Comparison of ENCODE assay signal across 1 cellular context in the genomic region with DNA sequence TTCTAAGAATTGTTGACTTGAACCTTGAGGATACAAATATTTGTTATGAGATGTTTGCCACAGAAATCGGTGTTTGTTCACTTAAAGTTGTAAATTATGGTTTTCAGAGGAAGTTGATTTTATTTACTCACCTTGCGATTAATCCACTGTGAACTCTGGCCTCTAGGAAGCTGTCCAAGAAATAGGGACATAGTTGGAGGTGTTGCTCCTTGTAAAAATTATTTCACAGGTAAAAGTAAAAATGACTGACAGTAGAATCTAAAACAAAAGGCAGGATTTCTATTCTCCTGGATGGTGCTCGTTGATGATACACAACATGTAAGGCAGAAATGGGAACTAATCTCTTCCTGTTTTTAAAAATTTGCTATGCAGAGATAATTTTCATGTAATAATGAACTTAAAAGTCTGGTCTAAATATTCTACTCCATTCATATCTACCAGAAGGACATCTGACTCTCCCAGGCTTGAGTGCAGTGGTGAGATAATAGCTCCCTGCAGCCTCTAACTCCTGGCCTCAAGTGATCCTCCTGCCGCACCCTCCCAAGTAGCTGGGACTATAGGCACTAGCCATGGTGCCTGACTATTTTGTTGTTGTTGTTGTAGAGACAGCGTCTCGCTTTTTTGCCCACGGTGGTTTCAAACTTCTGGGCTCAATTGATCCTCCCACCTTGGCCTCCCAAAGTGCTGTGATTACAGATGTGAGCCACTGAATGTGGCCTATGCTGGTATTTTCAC.
TF ChIP-seq lines count a peak whose summit lies in the region.

No MANE protein-coding gene starts in this region.

TF ChIP-seq in K562, 482 proteins besides CTCF, POLR2A, EP300 and RAD21 (continued from another document and continues in another):
- TF ChIP-seq, protein P1, sequence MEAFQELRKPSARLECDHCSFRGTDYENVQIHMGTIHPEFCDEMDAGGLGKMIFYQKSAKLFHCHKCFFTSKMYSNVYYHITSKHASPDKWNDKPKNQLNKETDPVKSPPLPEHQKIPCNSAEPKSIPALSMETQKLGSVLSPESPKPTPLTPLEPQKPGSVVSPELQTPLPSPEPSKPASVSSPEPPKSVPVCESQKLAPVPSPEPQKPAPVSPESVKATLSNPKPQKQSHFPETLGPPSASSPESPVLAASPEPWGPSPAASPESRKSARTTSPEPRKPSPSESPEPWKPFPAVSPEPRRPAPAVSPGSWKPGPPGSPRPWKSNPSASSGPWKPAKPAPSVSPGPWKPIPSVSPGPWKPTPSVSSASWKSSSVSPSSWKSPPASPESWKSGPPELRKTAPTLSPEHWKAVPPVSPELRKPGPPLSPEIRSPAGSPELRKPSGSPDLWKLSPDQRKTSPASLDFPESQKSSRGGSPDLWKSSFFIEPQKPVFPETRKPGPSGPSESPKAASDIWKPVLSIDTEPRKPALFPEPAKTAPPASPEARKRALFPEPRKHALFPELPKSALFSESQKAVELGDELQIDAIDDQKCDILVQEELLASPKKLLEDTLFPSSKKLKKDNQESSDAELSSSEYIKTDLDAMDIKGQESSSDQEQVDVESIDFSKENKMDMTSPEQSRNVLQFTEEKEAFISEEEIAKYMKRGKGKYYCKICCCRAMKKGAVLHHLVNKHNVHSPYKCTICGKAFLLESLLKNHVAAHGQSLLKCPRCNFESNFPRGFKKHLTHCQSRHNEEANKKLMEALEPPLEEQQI (IDR thresholded peaks at IDR 0.05): peak; percentile 94
- TF ChIP-seq PML (IDR thresholded peaks at IDR 0.05; ENCODE audit: low read length) (peak; percentile 80), GATAD2B (IDR thresholded peaks at IDR 0.05; ENCODE audit: borderline replicate concordance) (peak; percentile 50; the same call in 1 of the 2 replicates), ARNT (IDR thresholded peaks at IDR 0.05) (0 out of 4 replicates have a peak, but pooled peaks of 1 of the 2 experiments have one; percentile 60), DPF2 (IDR thresholded peaks at IDR 0.05) (peak; percentile 85), SMAD4 (CRISPR knock-in tag; conservative IDR thresholded peaks at IDR 0.05) (peak; percentile 79), PPARD (CRISPR knock-in tag; IDR thresholded peaks at IDR 0.05) (no peak), GABPB1 (CRISPR knock-in tag; IDR thresholded peaks at IDR 0.05) (0 out of 2 replicates have a peak, but pooled peaks have one; percentile 13), LCOR (CRISPR knock-in tag; IDR thresholded peaks at IDR 0.05) (peak; percentile 65; the same call in 1 of the 2 replicates), TCF3 (CRISPR knock-in tag; IDR thresholded peaks at IDR 0.05) (peak; percentile 96), TGIF2 (CRISPR knock-in tag; IDR thresholded peaks at IDR 0.05) (0 out of 2 replicates have a peak, but pooled peaks have one; percentile 22), MYNN (IDR thresholded peaks at IDR 0.05) (0 out of 2 replicates have a peak, but pooled peaks have one; percentile 60), MYNN (CRISPR knock-in tag; IDR thresholded peaks at IDR 0.05) (no peak), TBL1XR1 (IDR thresholded peaks at IDR 0.05; ENCODE audit: low read length in 2 of 2) (peak in 1 of 2 experiments; percentile 74; a peak in 2 of 4 replicates), NR2C1 (IDR thresholded peaks at IDR 0.05) (no peak), NR2C1 (tag; IDR thresholded peaks at IDR 0.05) (no peak), ILF3 (IDR thresholded peaks at IDR 0.05; ENCODE audit: borderline replicate concordance) (no peak), NFIC (IDR thresholded peaks at IDR 0.05) (peak; percentile 72), TAL1 (IDR thresholded peaks at IDR 0.05) (peak; percentile 95), CBFA2T2 (conservative IDR thresholded peaks at IDR 0.05) (peak; percentile 87), TBP (optimal IDR thresholded peaks at IDR 0.05; ENCODE audit: low read depth, low read length) (no peak), SPI1 (IDR thresholded peaks at IDR 0.05; ENCODE audit: borderline replicate concordance, low read depth, low read length) (peak; percentile 60; the same call in 1 of the 2 replicates), ARID1B (IDR thresholded peaks at IDR 0.05) (peak; percentile 95), MAZ (CRISPR knock-in tag; conservative IDR thresholded peaks at IDR 0.05 in 1 of 2, IDR thresholded peaks at IDR 0.05 in 1 of 2) (peak in 1 of 2 experiments; percentile 25; a peak in 1 of 4 replicates), SP1 (CRISPR knock-in tag; IDR thresholded peaks at IDR 0.05) (peak; percentile 55), LEF1 (IDR thresholded peaks at IDR 0.05) (peak; percentile 66; the same call in 1 of the 2 replicates), EHMT2 (IDR thresholded peaks at IDR 0.05) (0 out of 2 replicates have a peak, but pooled peaks have one; percentile 30), NCOA2 (IDR thresholded peaks at IDR 0.05; ENCODE audit: partially characterized antibody in 2 of 2) (peak in 1 of 2 experiments; percentile 89), POLR2AphosphoS5 (IDR thresholded peaks at IDR 0.05; ENCODE audit: control insufficient read depth, insufficient read depth, low read depth, low read length) (peak; percentile 72; the same call in 1 of the 2 replicates), HDAC1 (IDR thresholded peaks at IDR 0.05) (peak in 1 of 2 experiments; percentile 44; a peak in 1 of 4 replicates), FOXM1 (IDR thresholded peaks at IDR 0.05; ENCODE audit: low read depth) (peak; percentile 84), FOXM1 (CRISPR knock-in tag; IDR thresholded peaks at IDR 0.05; ENCODE audit: low read depth) (no peak), IFI16 (CRISPR knock-in tag; IDR thresholded peaks at IDR 0.05) (no peak), CBFA2T3 (IDR thresholded peaks at IDR 0.05) (peak; percentile 93), NCOR1 (IDR thresholded peaks at IDR 0.05) (peak; percentile 89), RAD51 (IDR thresholded peaks at IDR 0.05; ENCODE audit: borderline replicate concordance, low read depth) (peak; percentile 5; the same call in 1 of the 2 replicates), POLR2AphosphoS2 (IDR thresholded peaks at IDR 0.05; ENCODE audit: low read length) (no peak), KLF6 (CRISPR knock-in tag; IDR thresholded peaks at IDR 0.05; ENCODE audit: borderline replicate concordance) (no peak), KLF16 (IDR thresholded peaks at IDR 0.05) (peak; percentile 79), SMARCE1 (IDR thresholded peaks at IDR 0.05) (peak; percentile 67; the same call in 1 of the 2 replicates), GATA2 (CRISPR knock-in tag; IDR thresholded peaks at IDR 0.05) (peak; percentile 90), KDM1A (IDR thresholded peaks at IDR 0.05) (peak; percentile 54 to 70), RCOR1 (IDR thresholded peaks at IDR 0.05; ENCODE audit: borderline replicate concordance in 1 of 2, low read depth in 2 of 2, low read length in 2 of 2) (peak; percentile 53 to 81; a peak in 3 of 4 replicates), TEAD4 (IDR thresholded peaks at IDR 0.05; ENCODE audit: low read length) (peak; percentile 92), TEAD4 (CRISPR knock-in tag; IDR thresholded peaks at IDR 0.05; ENCODE audit: borderline replicate concordance) (no peak), SRF (CRISPR knock-in tag; IDR thresholded peaks at IDR 0.05) (no peak)
- TF ChIP-seq, protein P2, sequence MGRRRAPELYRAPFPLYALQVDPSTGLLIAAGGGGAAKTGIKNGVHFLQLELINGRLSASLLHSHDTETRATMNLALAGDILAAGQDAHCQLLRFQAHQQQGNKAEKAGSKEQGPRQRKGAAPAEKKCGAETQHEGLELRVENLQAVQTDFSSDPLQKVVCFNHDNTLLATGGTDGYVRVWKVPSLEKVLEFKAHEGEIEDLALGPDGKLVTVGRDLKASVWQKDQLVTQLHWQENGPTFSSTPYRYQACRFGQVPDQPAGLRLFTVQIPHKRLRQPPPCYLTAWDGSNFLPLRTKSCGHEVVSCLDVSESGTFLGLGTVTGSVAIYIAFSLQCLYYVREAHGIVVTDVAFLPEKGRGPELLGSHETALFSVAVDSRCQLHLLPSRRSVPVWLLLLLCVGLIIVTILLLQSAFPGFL (CRISPR knock-in tag; IDR thresholded peaks at IDR 0.05): peak; percentile 58; the same call in 1 of the 2 replicates
- TF ChIP-seq, protein P3, sequence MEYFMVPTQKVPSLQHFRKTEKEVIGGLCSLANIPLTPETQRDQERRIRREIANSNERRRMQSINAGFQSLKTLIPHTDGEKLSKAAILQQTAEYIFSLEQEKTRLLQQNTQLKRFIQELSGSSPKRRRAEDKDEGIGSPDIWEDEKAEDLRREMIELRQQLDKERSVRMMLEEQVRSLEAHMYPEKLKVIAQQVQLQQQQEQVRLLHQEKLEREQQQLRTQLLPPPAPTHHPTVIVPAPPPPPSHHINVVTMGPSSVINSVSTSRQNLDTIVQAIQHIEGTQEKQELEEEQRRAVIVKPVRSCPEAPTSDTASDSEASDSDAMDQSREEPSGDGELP (CRISPR knock-in tag; IDR thresholded peaks at IDR 0.05; ENCODE audit: borderline replicate concordance): 0 out of 2 replicates have a peak, but pooled peaks have one; percentile 43
- TF ChIP-seq, protein P4, sequence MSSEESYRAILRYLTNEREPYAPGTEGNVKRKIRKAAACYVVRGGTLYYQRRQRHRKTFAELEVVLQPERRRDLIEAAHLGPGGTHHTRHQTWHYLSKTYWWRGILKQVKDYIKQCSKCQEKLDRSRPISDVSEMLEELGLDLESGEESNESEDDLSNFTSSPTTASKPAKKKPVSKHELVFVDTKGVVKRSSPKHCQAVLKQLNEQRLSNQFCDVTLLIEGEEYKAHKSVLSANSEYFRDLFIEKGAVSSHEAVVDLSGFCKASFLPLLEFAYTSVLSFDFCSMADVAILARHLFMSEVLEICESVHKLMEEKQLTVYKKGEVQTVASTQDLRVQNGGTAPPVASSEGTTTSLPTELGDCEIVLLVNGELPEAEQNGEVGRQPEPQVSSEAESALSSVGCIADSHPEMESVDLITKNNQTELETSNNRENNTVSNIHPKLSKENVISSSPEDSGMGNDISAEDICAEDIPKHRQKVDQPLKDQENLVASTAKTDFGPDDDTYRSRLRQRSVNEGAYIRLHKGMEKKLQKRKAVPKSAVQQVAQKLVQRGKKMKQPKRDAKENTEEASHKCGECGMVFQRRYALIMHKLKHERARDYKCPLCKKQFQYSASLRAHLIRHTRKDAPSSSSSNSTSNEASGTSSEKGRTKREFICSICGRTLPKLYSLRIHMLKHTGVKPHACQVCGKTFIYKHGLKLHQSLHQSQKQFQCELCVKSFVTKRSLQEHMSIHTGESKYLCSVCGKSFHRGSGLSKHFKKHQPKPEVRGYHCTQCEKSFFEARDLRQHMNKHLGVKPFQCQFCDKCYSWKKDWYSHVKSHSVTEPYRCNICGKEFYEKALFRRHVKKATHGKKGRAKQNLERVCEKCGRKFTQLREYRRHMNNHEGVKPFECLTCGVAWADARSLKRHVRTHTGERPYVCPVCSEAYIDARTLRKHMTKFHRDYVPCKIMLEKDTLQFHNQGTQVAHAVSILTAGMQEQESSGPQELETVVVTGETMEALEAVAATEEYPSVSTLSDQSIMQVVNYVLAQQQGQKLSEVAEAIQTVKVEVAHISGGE (CRISPR knock-in tag; IDR thresholded peaks at IDR 0.05): peak in 1 of 3 experiments; percentile 49; a peak in 1 of 6 replicates
- TF ChIP-seq, protein P5, sequence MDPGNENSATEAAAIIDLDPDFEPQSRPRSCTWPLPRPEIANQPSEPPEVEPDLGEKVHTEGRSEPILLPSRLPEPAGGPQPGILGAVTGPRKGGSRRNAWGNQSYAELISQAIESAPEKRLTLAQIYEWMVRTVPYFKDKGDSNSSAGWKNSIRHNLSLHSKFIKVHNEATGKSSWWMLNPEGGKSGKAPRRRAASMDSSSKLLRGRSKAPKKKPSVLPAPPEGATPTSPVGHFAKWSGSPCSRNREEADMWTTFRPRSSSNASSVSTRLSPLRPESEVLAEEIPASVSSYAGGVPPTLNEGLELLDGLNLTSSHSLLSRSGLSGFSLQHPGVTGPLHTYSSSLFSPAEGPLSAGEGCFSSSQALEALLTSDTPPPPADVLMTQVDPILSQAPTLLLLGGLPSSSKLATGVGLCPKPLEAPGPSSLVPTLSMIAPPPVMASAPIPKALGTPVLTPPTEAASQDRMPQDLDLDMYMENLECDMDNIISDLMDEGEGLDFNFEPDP (CRISPR knock-in tag; IDR thresholded peaks at IDR 0.05): no peak
- TF ChIP-seq, protein P6, sequence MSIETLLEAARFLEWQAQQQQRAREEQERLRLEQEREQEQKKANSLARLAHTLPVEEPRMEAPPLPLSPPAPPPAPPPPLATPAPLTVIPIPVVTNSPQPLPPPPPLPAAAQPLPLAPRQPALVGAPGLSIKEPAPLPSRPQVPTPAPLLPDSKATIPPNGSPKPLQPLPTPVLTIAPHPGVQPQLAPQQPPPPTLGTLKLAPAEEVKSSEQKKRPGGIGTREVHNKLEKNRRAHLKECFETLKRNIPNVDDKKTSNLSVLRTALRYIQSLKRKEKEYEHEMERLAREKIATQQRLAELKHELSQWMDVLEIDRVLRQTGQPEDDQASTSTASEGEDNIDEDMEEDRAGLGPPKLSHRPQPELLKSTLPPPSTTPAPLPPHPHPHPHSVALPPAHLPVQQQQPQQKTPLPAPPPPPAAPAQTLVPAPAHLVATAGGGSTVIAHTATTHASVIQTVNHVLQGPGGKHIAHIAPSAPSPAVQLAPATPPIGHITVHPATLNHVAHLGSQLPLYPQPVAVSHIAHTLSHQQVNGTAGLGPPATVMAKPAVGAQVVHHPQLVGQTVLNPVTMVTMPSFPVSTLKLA (conservative IDR thresholded peaks at IDR 0.05): no peak; a peak in 1 of 4 replicates
- TF ChIP-seq, protein P7, sequence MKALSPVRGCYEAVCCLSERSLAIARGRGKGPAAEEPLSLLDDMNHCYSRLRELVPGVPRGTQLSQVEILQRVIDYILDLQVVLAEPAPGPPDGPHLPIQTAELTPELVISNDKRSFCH (CRISPR knock-in tag; IDR thresholded peaks at IDR 0.05): no peak
- TF ChIP-seq, protein P7 (tag; IDR thresholded peaks at IDR 0.05): 0 out of 2 replicates have a peak, but pooled peaks have one; percentile 14
- TF ChIP-seq, protein P8, sequence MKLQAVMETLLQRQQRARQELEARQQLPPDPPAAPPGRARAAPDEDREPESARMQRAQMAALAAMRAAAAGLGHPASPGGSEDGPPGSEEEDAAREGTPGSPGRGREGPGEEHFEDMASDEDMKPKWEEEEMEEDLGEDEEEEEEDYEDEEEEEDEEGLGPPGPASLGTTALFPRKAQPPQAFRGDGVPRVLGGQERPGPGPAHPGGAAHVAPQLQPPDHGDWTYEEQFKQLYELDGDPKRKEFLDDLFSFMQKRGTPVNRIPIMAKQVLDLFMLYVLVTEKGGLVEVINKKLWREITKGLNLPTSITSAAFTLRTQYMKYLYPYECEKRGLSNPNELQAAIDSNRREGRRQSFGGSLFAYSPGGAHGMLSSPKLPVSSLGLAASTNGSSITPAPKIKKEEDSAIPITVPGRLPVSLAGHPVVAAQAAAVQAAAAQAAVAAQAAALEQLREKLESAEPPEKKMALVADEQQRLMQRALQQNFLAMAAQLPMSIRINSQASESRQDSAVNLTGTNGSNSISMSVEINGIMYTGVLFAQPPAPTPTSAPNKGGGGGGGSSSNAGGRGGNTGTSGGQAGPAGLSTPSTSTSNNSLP (IDR thresholded peaks at IDR 0.05; ENCODE audit: borderline replicate concordance, low read depth, low read length): 0 out of 2 replicates have a peak, but pooled peaks have one; percentile 32
- TF ChIP-seq, protein P9, sequence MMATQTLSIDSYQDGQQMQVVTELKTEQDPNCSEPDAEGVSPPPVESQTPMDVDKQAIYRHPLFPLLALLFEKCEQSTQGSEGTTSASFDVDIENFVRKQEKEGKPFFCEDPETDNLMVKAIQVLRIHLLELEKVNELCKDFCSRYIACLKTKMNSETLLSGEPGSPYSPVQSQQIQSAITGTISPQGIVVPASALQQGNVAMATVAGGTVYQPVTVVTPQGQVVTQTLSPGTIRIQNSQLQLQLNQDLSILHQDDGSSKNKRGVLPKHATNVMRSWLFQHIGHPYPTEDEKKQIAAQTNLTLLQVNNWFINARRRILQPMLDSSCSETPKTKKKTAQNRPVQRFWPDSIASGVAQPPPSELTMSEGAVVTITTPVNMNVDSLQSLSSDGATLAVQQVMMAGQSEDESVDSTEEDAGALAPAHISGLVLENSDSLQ (IDR thresholded peaks at IDR 0.05): peak; percentile 55; the same call in 1 of the 2 replicates
